ENCODE assay signal across 1 cellular context in the genomic region with DNA sequence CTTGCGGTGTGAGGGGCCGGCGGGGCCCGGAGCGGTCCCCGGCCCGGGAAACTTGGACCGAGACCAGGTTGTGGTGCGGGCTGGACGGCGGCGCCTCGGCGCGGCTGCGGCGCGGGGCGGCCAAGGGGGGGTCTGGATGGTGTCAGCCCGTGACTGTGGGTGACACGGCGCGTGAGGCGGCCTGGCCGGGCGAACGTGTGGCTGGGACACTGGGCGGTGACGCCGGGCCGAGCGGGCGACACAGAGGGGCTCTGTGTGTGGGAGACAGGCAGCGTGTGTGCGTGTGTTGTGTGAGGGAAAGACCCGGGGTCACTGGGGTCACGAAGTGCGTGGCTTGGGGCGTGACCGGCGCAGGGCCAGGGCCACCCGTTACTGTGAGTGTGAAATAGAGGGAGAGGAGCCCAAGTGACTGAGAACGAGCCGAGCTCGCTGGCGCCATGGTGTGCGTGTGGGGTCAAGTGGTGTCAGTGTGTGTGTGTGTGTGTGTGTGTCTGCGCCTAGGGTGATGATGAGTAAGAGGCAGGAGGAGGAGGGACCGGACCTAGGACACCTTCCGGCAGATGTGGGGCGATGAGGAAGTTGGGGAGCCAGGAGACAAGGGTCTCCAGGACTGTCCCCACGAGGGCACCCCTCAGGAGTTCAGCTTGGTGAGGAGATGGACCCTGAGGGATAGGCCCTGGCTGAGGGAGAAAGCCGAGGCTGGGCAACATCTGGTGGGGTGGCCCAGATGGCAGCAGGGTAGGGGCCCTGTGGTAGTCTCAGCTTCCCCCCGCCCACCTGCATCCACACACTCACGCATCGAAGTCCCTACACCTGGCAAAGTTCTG.
TF ChIP-seq lines count a peak whose summit lies in the region.

No MANE protein-coding gene starts in this region.

TF ChIP-seq in HepG2, 621 proteins besides CTCF, POLR2A, EP300 and RAD21 (continued from another document and continues in another):
- TF ChIP-seq MXD3 (CRISPR knock-in tag; IDR thresholded peaks at IDR 0.05), result no peak
- TF ChIP-seq, protein P1, sequence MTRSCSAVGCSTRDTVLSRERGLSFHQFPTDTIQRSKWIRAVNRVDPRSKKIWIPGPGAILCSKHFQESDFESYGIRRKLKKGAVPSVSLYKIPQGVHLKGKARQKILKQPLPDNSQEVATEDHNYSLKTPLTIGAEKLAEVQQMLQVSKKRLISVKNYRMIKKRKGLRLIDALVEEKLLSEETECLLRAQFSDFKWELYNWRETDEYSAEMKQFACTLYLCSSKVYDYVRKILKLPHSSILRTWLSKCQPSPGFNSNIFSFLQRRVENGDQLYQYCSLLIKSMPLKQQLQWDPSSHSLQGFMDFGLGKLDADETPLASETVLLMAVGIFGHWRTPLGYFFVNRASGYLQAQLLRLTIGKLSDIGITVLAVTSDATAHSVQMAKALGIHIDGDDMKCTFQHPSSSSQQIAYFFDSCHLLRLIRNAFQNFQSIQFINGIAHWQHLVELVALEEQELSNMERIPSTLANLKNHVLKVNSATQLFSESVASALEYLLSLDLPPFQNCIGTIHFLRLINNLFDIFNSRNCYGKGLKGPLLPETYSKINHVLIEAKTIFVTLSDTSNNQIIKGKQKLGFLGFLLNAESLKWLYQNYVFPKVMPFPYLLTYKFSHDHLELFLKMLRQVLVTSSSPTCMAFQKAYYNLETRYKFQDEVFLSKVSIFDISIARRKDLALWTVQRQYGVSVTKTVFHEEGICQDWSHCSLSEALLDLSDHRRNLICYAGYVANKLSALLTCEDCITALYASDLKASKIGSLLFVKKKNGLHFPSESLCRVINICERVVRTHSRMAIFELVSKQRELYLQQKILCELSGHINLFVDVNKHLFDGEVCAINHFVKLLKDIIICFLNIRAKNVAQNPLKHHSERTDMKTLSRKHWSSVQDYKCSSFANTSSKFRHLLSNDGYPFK (CRISPR knock-in tag; IDR thresholded peaks at IDR 0.05; ENCODE audit: borderline replicate concordance), result no peak; the same call in 1 of the 2 replicates
- TF ChIP-seq TMF1 (CRISPR knock-in tag; IDR thresholded peaks at IDR 0.05; ENCODE audit: low read depth), result no peak
- TF ChIP-seq ZMYM3 (CRISPR knock-in tag; IDR thresholded peaks at IDR 0.05), result no peak
- TF ChIP-seq ZSCAN5A (CRISPR knock-in tag; IDR thresholded peaks at IDR 0.05; ENCODE audit: borderline replicate concordance), result no peak
- TF ChIP-seq ZBTB34 (CRISPR knock-in tag; IDR thresholded peaks at IDR 0.05), result no peak
- no peak for TF ChIP-seq CREM (IDR thresholded peaks at IDR 0.05)
- TF ChIP-seq CREM (CRISPR knock-in tag; IDR thresholded peaks at IDR 0.05), result no peak
- TF ChIP-seq TFDP2 (CRISPR knock-in tag; IDR thresholded peaks at IDR 0.05), result no peak
- TF ChIP-seq ZNF776 (CRISPR knock-in tag; IDR thresholded peaks at IDR 0.05), result no peak
- no peak; the same call in 1 of the 2 replicates for TF ChIP-seq ZNF790 (CRISPR knock-in tag; IDR thresholded peaks at IDR 0.05; ENCODE audit: borderline replicate concordance)
- TF ChIP-seq, protein P2, sequence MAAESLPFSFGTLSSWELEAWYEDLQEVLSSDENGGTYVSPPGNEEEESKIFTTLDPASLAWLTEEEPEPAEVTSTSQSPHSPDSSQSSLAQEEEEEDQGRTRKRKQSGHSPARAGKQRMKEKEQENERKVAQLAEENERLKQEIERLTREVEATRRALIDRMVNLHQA (CRISPR knock-in tag; IDR thresholded peaks at IDR 0.05), result no peak
- TF ChIP-seq AHR (CRISPR knock-in tag; IDR thresholded peaks at IDR 0.05), result no peak
- TF ChIP-seq PHF8 (CRISPR knock-in tag; IDR thresholded peaks at IDR 0.05), result no peak; the same call in 1 of the 2 replicates
- TF ChIP-seq MYC (CRISPR knock-in tag; IDR thresholded peaks at IDR 0.05; ENCODE audit: borderline replicate concordance), result peak; percentile 58
- no peak for TF ChIP-seq ADNP (CRISPR knock-in tag; IDR thresholded peaks at IDR 0.05)
- TF ChIP-seq MXD4 (CRISPR knock-in tag; IDR thresholded peaks at IDR 0.05), result no peak
- no peak for TF ChIP-seq ZKSCAN5 (CRISPR knock-in tag; IDR thresholded peaks at IDR 0.05)
- TF ChIP-seq, protein P3, sequence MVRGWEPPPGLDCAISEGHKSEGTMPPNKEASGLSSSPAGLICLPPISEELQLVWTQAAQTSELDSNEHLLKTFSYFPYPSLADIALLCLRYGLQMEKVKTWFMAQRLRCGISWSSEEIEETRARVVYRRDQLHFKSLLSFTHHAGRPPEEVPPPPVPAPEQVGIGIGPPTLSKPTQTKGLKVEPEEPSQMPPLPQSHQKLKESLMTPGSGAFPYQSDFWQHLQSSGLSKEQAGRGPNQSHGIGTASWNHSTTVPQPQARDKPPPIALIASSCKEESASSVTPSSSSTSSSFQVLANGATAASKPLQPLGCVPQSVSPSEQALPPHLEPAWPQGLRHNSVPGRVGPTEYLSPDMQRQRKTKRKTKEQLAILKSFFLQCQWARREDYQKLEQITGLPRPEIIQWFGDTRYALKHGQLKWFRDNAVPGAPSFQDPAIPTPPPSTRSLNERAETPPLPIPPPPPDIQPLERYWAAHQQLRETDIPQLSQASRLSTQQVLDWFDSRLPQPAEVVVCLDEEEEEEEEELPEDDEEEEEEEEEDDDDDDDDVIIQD (CRISPR knock-in tag; IDR thresholded peaks at IDR 0.05; ENCODE audit: low read depth), result no peak
- no peak for TF ChIP-seq HNRNPK (IDR thresholded peaks at IDR 0.05; ENCODE audit: low read depth, low read length, poor library complexity, severe bottlenecking)
- TF ChIP-seq, protein P4, sequence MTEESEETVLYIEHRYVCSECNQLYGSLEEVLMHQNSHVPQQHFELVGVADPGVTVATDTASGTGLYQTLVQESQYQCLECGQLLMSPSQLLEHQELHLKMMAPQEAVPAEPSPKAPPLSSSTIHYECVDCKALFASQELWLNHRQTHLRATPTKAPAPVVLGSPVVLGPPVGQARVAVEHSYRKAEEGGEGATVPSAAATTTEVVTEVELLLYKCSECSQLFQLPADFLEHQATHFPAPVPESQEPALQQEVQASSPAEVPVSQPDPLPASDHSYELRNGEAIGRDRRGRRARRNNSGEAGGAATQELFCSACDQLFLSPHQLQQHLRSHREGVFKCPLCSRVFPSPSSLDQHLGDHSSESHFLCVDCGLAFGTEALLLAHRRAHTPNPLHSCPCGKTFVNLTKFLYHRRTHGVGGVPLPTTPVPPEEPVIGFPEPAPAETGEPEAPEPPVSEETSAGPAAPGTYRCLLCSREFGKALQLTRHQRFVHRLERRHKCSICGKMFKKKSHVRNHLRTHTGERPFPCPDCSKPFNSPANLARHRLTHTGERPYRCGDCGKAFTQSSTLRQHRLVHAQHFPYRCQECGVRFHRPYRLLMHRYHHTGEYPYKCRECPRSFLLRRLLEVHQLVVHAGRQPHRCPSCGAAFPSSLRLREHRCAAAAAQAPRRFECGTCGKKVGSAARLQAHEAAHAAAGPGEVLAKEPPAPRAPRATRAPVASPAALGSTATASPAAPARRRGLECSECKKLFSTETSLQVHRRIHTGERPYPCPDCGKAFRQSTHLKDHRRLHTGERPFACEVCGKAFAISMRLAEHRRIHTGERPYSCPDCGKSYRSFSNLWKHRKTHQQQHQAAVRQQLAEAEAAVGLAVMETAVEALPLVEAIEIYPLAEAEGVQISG (CRISPR knock-in tag; IDR thresholded peaks at IDR 0.05), result no peak
- peak; percentile 28; the same call in 1 of the 2 replicates for TF ChIP-seq ZNF430 (CRISPR knock-in tag; IDR thresholded peaks at IDR 0.05)
- no peak for TF ChIP-seq ZNF382 (CRISPR knock-in tag; IDR thresholded peaks at IDR 0.05; ENCODE audit: borderline replicate concordance)
- TF ChIP-seq MZF1 (CRISPR knock-in tag; IDR thresholded peaks at IDR 0.05; ENCODE audit: borderline replicate concordance), result no peak
- TF ChIP-seq ZNF317 (CRISPR knock-in tag; IDR thresholded peaks at IDR 0.05), result no peak
- TF ChIP-seq ZNF253 (CRISPR knock-in tag; IDR thresholded peaks at IDR 0.05; ENCODE audit: borderline replicate concordance), result no peak
- TF ChIP-seq ZNF660 (CRISPR knock-in tag; IDR thresholded peaks at IDR 0.05; ENCODE audit: borderline replicate concordance, low read depth), result no peak
- TF ChIP-seq MED8 (CRISPR knock-in tag; IDR thresholded peaks at IDR 0.05; ENCODE audit: insufficient replicate concordance), result no peak
- TF ChIP-seq ZNF678 (CRISPR knock-in tag; IDR thresholded peaks at IDR 0.05), result no peak
- TF ChIP-seq SAFB2 (CRISPR knock-in tag; IDR thresholded peaks at IDR 0.05; ENCODE audit: borderline replicate concordance, low read depth), result no peak; the same call in 1 of the 2 replicates
- no peak for TF ChIP-seq ZNF143 (CRISPR knock-in tag; IDR thresholded peaks at IDR 0.05)
- peak; percentile 28; the same call in 1 of the 2 replicates for TF ChIP-seq PHF20 (CRISPR knock-in tag; IDR thresholded peaks at IDR 0.05)
- no peak for TF ChIP-seq HOXA5 (CRISPR knock-in tag; IDR thresholded peaks at IDR 0.05)
- peak; percentile 6; the same call in 1 of the 2 replicates for TF ChIP-seq UBTF (CRISPR knock-in tag; IDR thresholded peaks at IDR 0.05)
- TF ChIP-seq, protein P5, sequence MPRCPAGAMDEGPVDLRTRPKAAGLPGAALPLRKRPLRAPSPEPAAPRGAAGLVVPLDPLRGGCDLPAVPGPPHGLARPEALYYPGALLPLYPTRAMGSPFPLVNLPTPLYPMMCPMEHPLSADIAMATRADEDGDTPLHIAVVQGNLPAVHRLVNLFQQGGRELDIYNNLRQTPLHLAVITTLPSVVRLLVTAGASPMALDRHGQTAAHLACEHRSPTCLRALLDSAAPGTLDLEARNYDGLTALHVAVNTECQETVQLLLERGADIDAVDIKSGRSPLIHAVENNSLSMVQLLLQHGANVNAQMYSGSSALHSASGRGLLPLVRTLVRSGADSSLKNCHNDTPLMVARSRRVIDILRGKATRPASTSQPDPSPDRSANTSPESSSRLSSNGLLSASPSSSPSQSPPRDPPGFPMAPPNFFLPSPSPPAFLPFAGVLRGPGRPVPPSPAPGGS (CRISPR knock-in tag; IDR thresholded peaks at IDR 0.05), result no peak; the same call in 1 of the 2 replicates
- peak; percentile 75 for TF ChIP-seq MEIS1 (CRISPR knock-in tag; IDR thresholded peaks at IDR 0.05; ENCODE audit: borderline replicate concordance)
- no peak for TF ChIP-seq ZFP36 (IDR thresholded peaks at IDR 0.05; ENCODE audit: borderline replicate concordance, low read depth, low read length, partially characterized antibody)
- TF ChIP-seq GATAD1 (CRISPR knock-in tag; IDR thresholded peaks at IDR 0.05), result no peak
- no peak for TF ChIP-seq NONO (IDR thresholded peaks at IDR 0.05)
- TF ChIP-seq NONO (CRISPR knock-in tag; conservative IDR thresholded peaks at IDR 0.05), result 0 out of 2 replicates have a peak, but pooled peaks have one; percentile 5
- TF ChIP-seq ZNF225 (CRISPR knock-in tag; IDR thresholded peaks at IDR 0.05), result no peak
- TF ChIP-seq PBX2 (CRISPR knock-in tag; IDR thresholded peaks at IDR 0.05), result no peak
- TF ChIP-seq ISL2 (CRISPR knock-in tag; IDR thresholded peaks at IDR 0.05), result no peak
